10 cellular contexts compared by ENCODE assay signal in the genomic region with DNA sequence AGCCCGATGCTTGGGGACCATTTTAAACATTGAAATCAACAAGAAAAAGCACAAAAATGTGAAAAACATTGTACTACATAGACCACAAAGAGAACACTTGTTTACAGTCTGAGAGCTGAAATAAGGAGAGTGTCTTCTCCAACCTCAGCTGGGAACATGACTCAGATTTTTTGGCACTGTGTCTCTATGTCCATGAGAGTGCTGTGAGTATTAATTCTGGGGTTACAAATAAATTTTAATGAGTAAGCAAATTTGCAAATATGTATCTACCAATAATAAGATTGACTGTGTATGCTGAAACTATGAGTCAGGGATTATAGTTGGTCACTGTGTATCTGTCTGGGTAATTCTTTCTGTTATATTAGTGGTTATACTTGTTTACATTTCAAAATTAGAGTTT.
DNase-seq lines count a peak whose midpoint lies in the region; ATAC-seq, FAIRE-seq and TF ChIP-seq lines count a peak whose summit lies in the region.
"Had no signal": no experiment of that assay in that cellular context is flagged by ENCODE, and none has a peak within 500 bp of the region (broad histone marks: within the 10 kb centered on the region; RNA-seq: fewer than 3 reads in every experiment).

No MANE protein-coding gene starts in this region.

- FAIRE-seq in RCC 7860 (lab: Jason Lieb, UNC), result peak; percentile 21

- DNase-seq in AG10803 (ENCODE audit: low read depth) (peak; percentile 85), RCC 7860 (ENCODE audit: low spot score) (peak; percentile 11), epidermal melanocyte (ENCODE audit: insufficient read length, low spot score) (peak; percentile 23), myocyte (ENCODE audit: low read depth) (peak; percentile 88), NCI-H510A treated with DMSO at 0.1 percent for 48 hours (lab: John Stamatoyannopoulos, UW) (no peak)
- DNase-seq: NCI-H1417 treated with DMSO at 0.1 percent for 48 hours had no signal

- H3K4me3 ChIP-seq in AG10803 (ENCODE audit: low read length), result no peak overlapping the region
- H3K4me3 ChIP-seq: tibial artery had no signal

- no peak for TF ChIP-seq CTCF in AG10803 (conservative IDR thresholded peaks at IDR 0.05; ENCODE audit: low read length)

- no peak for ATAC-seq in GM21515 (IDR thresholded peaks at IDR 0.05; ENCODE audit: unreplicated experiment)
- no peak for ATAC-seq in GM19397 (IDR thresholded peaks at IDR 0.05; ENCODE audit: unreplicated experiment)
- ATAC-seq in GM21529 (IDR thresholded peaks at IDR 0.05; ENCODE audit: unreplicated experiment), result no peak
